Comparison of ENCODE assay signal across 1 cellular context in the genomic region with DNA sequence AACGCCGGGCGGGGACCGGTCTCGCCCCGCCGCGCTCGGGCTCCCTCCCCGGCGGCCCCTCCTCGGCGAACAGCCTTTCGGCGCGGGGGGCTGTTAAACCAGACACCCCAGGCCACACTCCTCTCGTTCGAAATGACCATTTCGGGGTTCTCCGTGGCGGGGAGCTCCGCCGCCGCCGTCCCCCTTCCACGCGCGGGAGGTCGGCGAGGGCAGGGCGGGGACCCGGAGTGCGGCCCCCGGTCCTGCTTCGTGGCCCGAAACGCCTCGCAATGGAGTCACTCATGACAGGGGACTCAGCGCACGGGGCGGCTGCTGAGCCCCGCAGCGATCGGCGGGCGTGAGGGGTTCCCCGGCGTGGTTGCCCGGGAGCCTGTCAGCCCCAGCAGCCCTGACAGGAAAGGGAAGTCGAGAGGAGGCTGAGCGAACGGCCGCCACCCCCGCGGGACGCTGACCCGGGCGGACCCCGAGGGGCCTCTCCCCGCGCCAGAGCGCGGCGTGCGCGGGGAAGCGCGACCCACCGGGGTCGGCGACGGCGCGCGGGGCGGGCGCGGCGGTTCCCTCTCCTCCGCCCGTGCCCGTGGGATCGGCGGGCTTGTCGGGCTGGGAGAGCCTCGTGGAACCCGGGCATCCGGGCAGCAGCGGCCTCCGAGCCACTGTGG.
TF ChIP-seq lines count a peak whose summit lies in the region.

No MANE protein-coding gene starts in this region.

TF ChIP-seq in K562, 482 proteins besides CTCF, POLR2A, EP300 and RAD21 (continued from another document and continues in another):
- TF ChIP-seq, protein P1, sequence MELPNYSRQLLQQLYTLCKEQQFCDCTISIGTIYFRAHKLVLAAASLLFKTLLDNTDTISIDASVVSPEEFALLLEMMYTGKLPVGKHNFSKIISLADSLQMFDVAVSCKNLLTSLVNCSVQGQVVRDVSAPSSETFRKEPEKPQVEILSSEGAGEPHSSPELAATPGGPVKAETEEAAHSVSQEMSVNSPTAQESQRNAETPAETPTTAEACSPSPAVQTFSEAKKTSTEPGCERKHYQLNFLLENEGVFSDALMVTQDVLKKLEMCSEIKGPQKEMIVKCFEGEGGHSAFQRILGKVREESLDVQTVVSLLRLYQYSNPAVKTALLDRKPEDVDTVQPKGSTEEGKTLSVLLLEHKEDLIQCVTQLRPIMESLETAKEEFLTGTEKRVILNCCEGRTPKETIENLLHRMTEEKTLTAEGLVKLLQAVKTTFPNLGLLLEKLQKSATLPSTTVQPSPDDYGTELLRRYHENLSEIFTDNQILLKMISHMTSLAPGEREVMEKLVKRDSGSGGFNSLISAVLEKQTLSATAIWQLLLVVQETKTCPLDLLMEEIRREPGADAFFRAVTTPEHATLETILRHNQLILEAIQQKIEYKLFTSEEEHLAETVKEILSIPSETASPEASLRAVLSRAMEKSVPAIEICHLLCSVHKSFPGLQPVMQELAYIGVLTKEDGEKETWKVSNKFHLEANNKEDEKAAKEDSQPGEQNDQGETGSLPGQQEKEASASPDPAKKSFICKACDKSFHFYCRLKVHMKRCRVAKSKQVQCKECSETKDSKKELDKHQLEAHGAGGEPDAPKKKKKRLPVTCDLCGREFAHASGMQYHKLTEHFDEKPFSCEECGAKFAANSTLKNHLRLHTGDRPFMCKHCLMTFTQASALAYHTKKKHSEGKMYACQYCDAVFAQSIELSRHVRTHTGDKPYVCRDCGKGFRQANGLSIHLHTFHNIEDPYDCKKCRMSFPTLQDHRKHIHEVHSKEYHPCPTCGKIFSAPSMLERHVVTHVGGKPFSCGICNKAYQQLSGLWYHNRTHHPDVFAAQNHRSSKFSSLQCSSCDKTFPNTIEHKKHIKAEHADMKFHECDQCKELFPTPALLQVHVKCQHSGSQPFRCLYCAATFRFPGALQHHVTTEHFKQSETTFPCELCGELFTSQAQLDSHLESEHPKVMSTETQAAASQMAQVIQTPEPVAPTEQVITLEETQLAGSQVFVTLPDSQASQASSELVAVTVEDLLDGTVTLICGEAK (IDR thresholded peaks at IDR 0.05): 0 out of 2 replicates have a peak, but pooled peaks have one; percentile 33
- TF ChIP-seq, protein P1 (CRISPR knock-in tag; IDR thresholded peaks at IDR 0.05): no peak
- TF ChIP-seq OTX1 (CRISPR knock-in tag; IDR thresholded peaks at IDR 0.05) (peak; percentile 48; the same call in 1 of the 2 replicates), SAFB (IDR thresholded peaks at IDR 0.05; ENCODE audit: borderline replicate concordance, low read depth, low read length) (peak; percentile 84), HDAC6 (IDR thresholded peaks at IDR 0.05; ENCODE audit: low read depth, low read length) (no peak), ZNF41 (CRISPR knock-in tag; conservative IDR thresholded peaks at IDR 0.05) (peak; percentile 78), KDM4B (IDR thresholded peaks at IDR 0.05; ENCODE audit: borderline replicate concordance in 2 of 2, low read depth in 1 of 2) (no peak), BHLHE40 (IDR thresholded peaks at IDR 0.05; ENCODE audit: low read length) (no peak), ZNF133 (CRISPR knock-in tag; IDR thresholded peaks at IDR 0.05) (0 out of 2 replicates have a peak, but pooled peaks have one; percentile 82), CBX3 (IDR thresholded peaks at IDR 0.05; ENCODE audit: borderline replicate concordance in 1 of 2, low read length in 2 of 2) (0 out of 3 replicates have a peak, but pooled peaks of 1 of the 2 experiments have one; percentile 1), ZNF57 (CRISPR knock-in tag; IDR thresholded peaks at IDR 0.05) (0 out of 2 replicates have a peak, but pooled peaks have one; percentile 54), PPARD (CRISPR knock-in tag; IDR thresholded peaks at IDR 0.05) (0 out of 2 replicates have a peak, but pooled peaks have one; percentile 6), ZNF589 (CRISPR knock-in tag; IDR thresholded peaks at IDR 0.05; ENCODE audit: low read depth) (peak; percentile 18; the same call in 1 of the 2 replicates), ZFP1 (CRISPR knock-in tag; IDR thresholded peaks at IDR 0.05) (0 out of 2 replicates have a peak, but pooled peaks have one; percentile 35), SAP30 (IDR thresholded peaks at IDR 0.05; ENCODE audit: borderline replicate concordance, insufficient read depth, low read depth, low read length, poor library complexity, severe bottlenecking) (peak; percentile 18), RBFOX2 (IDR thresholded peaks at IDR 0.05; ENCODE audit: low read depth, low read length) (peak; percentile 72), ELF4 (CRISPR knock-in tag; IDR thresholded peaks at IDR 0.05) (0 out of 2 replicates have a peak, but pooled peaks have one; percentile 18), E2F3 (CRISPR knock-in tag; IDR thresholded peaks at IDR 0.05) (peak; percentile 90), ZNF79 (CRISPR knock-in tag; IDR thresholded peaks at IDR 0.05; ENCODE audit: low read depth) (peak; percentile 25; the same call in 1 of the 2 replicates), ERF (CRISPR knock-in tag; IDR thresholded peaks at IDR 0.05) (peak; percentile 86; the same call in 1 of the 2 replicates), EZH2 (IDR thresholded peaks at IDR 0.05; ENCODE audit: borderline replicate concordance, low read depth, low read length) (no peak), RBM14 (IDR thresholded peaks at IDR 0.05; ENCODE audit: borderline replicate concordance, insufficient read depth, low read depth, low read length) (0 out of 2 replicates have a peak, but pooled peaks have one; percentile 85), ZNF76 (CRISPR knock-in tag; IDR thresholded peaks at IDR 0.05; ENCODE audit: borderline replicate concordance) (peak; percentile 85)
- TF ChIP-seq, protein P2, sequence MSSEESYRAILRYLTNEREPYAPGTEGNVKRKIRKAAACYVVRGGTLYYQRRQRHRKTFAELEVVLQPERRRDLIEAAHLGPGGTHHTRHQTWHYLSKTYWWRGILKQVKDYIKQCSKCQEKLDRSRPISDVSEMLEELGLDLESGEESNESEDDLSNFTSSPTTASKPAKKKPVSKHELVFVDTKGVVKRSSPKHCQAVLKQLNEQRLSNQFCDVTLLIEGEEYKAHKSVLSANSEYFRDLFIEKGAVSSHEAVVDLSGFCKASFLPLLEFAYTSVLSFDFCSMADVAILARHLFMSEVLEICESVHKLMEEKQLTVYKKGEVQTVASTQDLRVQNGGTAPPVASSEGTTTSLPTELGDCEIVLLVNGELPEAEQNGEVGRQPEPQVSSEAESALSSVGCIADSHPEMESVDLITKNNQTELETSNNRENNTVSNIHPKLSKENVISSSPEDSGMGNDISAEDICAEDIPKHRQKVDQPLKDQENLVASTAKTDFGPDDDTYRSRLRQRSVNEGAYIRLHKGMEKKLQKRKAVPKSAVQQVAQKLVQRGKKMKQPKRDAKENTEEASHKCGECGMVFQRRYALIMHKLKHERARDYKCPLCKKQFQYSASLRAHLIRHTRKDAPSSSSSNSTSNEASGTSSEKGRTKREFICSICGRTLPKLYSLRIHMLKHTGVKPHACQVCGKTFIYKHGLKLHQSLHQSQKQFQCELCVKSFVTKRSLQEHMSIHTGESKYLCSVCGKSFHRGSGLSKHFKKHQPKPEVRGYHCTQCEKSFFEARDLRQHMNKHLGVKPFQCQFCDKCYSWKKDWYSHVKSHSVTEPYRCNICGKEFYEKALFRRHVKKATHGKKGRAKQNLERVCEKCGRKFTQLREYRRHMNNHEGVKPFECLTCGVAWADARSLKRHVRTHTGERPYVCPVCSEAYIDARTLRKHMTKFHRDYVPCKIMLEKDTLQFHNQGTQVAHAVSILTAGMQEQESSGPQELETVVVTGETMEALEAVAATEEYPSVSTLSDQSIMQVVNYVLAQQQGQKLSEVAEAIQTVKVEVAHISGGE (CRISPR knock-in tag; IDR thresholded peaks at IDR 0.05): peak in 1 of 3 experiments; percentile 87; a peak in 3 of 6 replicates
- TF ChIP-seq, protein P3, sequence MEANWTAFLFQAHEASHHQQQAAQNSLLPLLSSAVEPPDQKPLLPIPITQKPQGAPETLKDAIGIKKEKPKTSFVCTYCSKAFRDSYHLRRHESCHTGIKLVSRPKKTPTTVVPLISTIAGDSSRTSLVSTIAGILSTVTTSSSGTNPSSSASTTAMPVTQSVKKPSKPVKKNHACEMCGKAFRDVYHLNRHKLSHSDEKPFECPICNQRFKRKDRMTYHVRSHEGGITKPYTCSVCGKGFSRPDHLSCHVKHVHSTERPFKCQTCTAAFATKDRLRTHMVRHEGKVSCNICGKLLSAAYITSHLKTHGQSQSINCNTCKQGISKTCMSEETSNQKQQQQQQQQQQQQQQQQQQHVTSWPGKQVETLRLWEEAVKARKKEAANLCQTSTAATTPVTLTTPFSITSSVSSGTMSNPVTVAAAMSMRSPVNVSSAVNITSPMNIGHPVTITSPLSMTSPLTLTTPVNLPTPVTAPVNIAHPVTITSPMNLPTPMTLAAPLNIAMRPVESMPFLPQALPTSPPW (CRISPR knock-in tag; IDR thresholded peaks at IDR 0.05): peak; percentile 40; the same call in 1 of the 2 replicates
- TF ChIP-seq, protein P4, sequence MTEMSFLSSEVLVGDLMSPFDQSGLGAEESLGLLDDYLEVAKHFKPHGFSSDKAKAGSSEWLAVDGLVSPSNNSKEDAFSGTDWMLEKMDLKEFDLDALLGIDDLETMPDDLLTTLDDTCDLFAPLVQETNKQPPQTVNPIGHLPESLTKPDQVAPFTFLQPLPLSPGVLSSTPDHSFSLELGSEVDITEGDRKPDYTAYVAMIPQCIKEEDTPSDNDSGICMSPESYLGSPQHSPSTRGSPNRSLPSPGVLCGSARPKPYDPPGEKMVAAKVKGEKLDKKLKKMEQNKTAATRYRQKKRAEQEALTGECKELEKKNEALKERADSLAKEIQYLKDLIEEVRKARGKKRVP (CRISPR knock-in tag; IDR thresholded peaks at IDR 0.05): peak; percentile 72; the same call in 1 of the 2 replicates
- TF ChIP-seq, protein P5, sequence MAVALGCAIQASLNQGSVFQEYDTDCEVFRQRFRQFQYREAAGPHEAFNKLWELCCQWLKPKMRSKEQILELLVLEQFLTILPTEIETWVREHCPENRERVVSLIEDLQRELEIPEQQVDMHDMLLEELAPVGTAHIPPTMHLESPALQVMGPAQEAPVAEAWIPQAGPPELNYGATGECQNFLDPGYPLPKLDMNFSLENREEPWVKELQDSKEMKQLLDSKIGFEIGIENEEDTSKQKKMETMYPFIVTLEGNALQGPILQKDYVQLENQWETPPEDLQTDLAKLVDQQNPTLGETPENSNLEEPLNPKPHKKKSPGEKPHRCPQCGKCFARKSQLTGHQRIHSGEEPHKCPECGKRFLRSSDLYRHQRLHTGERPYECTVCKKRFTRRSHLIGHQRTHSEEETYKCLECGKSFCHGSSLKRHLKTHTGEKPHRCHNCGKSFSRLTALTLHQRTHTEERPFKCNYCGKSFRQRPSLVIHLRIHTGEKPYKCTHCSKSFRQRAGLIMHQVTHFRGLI (CRISPR knock-in tag; IDR thresholded peaks at IDR 0.05): peak; percentile 43; the same call in 1 of the 2 replicates
- TF ChIP-seq, protein P6, sequence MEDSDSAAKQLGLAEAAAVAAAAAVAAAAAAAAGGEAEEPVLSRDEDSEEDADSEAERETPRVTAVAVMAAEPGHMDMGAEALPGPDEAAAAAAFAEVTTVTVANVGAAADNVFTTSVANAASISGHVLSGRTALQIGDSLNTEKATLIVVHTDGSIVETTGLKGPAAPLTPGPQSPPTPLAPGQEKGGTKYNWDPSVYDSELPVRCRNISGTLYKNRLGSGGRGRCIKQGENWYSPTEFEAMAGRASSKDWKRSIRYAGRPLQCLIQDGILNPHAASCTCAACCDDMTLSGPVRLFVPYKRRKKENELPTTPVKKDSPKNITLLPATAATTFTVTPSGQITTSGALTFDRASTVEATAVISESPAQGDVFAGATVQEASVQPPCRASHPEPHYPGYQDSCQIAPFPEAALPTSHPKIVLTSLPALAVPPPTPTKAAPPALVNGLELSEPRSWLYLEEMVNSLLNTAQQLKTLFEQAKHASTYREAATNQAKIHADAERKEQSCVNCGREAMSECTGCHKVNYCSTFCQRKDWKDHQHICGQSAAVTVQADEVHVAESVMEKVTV (CRISPR knock-in tag; IDR thresholded peaks at IDR 0.05): 0 out of 2 replicates have a peak, but pooled peaks have one; percentile 7
- TF ChIP-seq, protein P7, sequence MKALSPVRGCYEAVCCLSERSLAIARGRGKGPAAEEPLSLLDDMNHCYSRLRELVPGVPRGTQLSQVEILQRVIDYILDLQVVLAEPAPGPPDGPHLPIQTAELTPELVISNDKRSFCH (CRISPR knock-in tag; IDR thresholded peaks at IDR 0.05): no peak
- TF ChIP-seq, protein P7 (tag; IDR thresholded peaks at IDR 0.05): peak; percentile 93
- TF ChIP-seq, protein P8, sequence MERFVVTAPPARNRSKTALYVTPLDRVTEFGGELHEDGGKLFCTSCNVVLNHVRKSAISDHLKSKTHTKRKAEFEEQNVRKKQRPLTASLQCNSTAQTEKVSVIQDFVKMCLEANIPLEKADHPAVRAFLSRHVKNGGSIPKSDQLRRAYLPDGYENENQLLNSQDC (CRISPR knock-in tag; IDR thresholded peaks at IDR 0.05): no peak
- TF ChIP-seq, protein P9, sequence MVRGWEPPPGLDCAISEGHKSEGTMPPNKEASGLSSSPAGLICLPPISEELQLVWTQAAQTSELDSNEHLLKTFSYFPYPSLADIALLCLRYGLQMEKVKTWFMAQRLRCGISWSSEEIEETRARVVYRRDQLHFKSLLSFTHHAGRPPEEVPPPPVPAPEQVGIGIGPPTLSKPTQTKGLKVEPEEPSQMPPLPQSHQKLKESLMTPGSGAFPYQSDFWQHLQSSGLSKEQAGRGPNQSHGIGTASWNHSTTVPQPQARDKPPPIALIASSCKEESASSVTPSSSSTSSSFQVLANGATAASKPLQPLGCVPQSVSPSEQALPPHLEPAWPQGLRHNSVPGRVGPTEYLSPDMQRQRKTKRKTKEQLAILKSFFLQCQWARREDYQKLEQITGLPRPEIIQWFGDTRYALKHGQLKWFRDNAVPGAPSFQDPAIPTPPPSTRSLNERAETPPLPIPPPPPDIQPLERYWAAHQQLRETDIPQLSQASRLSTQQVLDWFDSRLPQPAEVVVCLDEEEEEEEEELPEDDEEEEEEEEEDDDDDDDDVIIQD (CRISPR knock-in tag; IDR thresholded peaks at IDR 0.05): peak; percentile 91
